In genomic region chr5:138033916-138034315, GRCh38 we compare ENCODE assay signal across 8 cellular contexts. TPM values are rescaled to one million over a fixed set of nuclear protein-coding genes. Genes with fewer than 3 reads are reported as not detected.
DNase-seq lines count a peak whose midpoint lies in the region; ATAC-seq and TF ChIP-seq lines count a peak whose summit lies in the region.

No MANE protein-coding gene starts in this region.

- H3K9ac ChIP-seq in Karpas-422 (ENCODE audit: low read length) (peak overlapping the region; percentile 98), neural cell (ENCODE audit: low read length) (peak overlapping the region; percentile 100)

- H3K27me3 ChIP-seq in BJ (ENCODE audit: control insufficient read depth, insufficient read depth, low read length) (no peaks in the 10 kb centered on the region), Karpas-422 (ENCODE audit: low read length) (no peaks in the 10 kb centered on the region), neural cell (ENCODE audit: insufficient read depth, low read depth, low read length) (no peaks in the 10 kb centered on the region)

- H3K4me3 ChIP-seq in BJ (ENCODE audit: low read depth, low read length) (no peak overlapping the region), Karpas-422 (ENCODE audit: low read length) (peak overlapping the region; percentile 90), choroid plexus epithelial cell (ENCODE audit: low read depth, low read length) (no peak overlapping the region), neural cell (ENCODE audit: low read length) (peak overlapping the region; percentile 93)

- no peak for TF ChIP-seq EP300 in neural cell (conservative IDR thresholded peaks at IDR 0.05; ENCODE audit: poor library complexity, severe bottlenecking)

- TF ChIP-seq CTCF in BJ (IDR thresholded peaks at IDR 0.05; ENCODE audit: insufficient read depth, low read depth, low read length) (no peak), choroid plexus epithelial cell (conservative IDR thresholded peaks at IDR 0.05; ENCODE audit: low read depth, low read length) (no peak), neural cell (IDR thresholded peaks at IDR 0.05; ENCODE audit: poor library complexity, severe bottlenecking) (no peak)

- H3K79me2 ChIP-seq in Karpas-422 (ENCODE audit: low read length), result peaks cover 37% of the 10 kb centered on the region
- H3K79me2 ChIP-seq in neural cell (replicated peaks; ENCODE audit: insufficient read depth, low read length), result peaks cover 34% of the 10 kb centered on the region

- DNase-seq in BJ (ENCODE audit: low read depth), result peak; percentile 55
- DNase-seq in Karpas-422, result no peak
- DNase-seq in choroid plexus epithelial cell (ENCODE audit: low read depth), result peak; percentile 47
- no peak for DNase-seq in T1000 (lab: John Stamatoyannopoulos, UW)
- DNase-seq in KG1 (lab: John Stamatoyannopoulos, UW), result no peak
- DNase-seq in midbrain (lab: John Stamatoyannopoulos, UW), result no peak

- H3K4me1 ChIP-seq in Karpas-422 (ENCODE audit: low read length), result peaks cover 68% of the 10 kb centered on the region

- H3K27ac ChIP-seq in Karpas-422 (ENCODE audit: low read length) (no peak overlapping the region), neural cell (ENCODE audit: low read length) (peak overlapping the region; percentile 100)

- POLR2A ChIA-PET in BJ (lab: Charles Lee), result no interaction called here

- H3K9me3 ChIP-seq in Karpas-422 (ENCODE audit: low read length) (no peaks in the 10 kb centered on the region), neural cell (ENCODE audit: low read length) (no peaks in the 10 kb centered on the region)

- CTCF ChIA-PET in BJ (lab: Yijun Ruan, JAX), result interaction anchor here (1.7 to 11.0 kb wide), 3 partner anchors 31 to 100 kb away, joined by 8 to 188 read pairs (median 26); no protein-coding TSS in a partner anchor

- no peak overlapping the region for H2AFZ ChIP-seq in Karpas-422 (ENCODE audit: low read length)
- peak overlapping the region; percentile 86 for H2AFZ ChIP-seq in neural cell (ENCODE audit: low read depth, low read length)

- no peak for ATAC-seq in HG02571 (IDR thresholded peaks at IDR 0.05; ENCODE audit: unreplicated experiment)

- TF ChIP-seq RAD21 in neural cell (conservative IDR thresholded peaks at IDR 0.05), result no peak

- H3K4me2 ChIP-seq in Karpas-422 (ENCODE audit: low read depth, low read length, poor library complexity, severe bottlenecking) (peak overlapping the region; percentile 80), neural cell (ENCODE audit: low read length) (peak overlapping the region; percentile 54)

- H3K9me2 ChIP-seq in Karpas-422 (replicated peaks; ENCODE audit: insufficient read depth, low read length) (no peaks in the 10 kb centered on the region), neural cell (ENCODE audit: insufficient read depth, low read length) (no peaks in the 10 kb centered on the region)

- no peaks in the 10 kb centered on the region for H3F3A ChIP-seq in neural cell (ENCODE audit: insufficient read depth, low read length, poor library complexity, severe bottlenecking)

- H4K20me1 ChIP-seq in Karpas-422 (ENCODE audit: insufficient read depth, low read depth, low read length) (peaks cover 32% of the 10 kb centered on the region), neural cell (ENCODE audit: insufficient read depth) (no peaks in the 10 kb centered on the region)

- H3K36me3 ChIP-seq in BJ (ENCODE audit: control insufficient read depth, insufficient read depth, low read length) (no peaks in the 10 kb centered on the region), Karpas-422 (ENCODE audit: insufficient read depth, low read length) (no peaks in the 10 kb centered on the region), neural cell (ENCODE audit: insufficient read depth, low read length) (no peaks in the 10 kb centered on the region)

TF ChIP-seq in neural cell, 6 proteins besides CTCF, POLR2A, EP300 and RAD21:
- no peak for TF ChIP-seq MXI1 (conservative IDR thresholded peaks at IDR 0.05; ENCODE audit: poor library complexity, severe bottlenecking)
- no peak for TF ChIP-seq REST (IDR thresholded peaks at IDR 0.05; ENCODE audit: borderline replicate concordance)
- TF ChIP-seq POLR2AphosphoS5 (IDR thresholded peaks at IDR 0.05), result no peak

RNA-seq across cellular contexts. Expression of gene FAM13B, which starts 1.0 kb away (rescaled TPM):
- 12.6 and 22.3 TPM in 2 replicates for polyA plus RNA-seq in BJ (2011; rRNA removed)
- polyA minus RNA-seq in BJ (2011; rRNA and poly(A)+ RNA removed), result 9.4 and 13.1 TPM in 2 replicates
- total RNA-seq in Karpas-422 (2014; rRNA removed; shearing (Covaris generic); ENCODE audit: low replicate concordance), result 16.9 and 23.2 TPM in 2 replicates
- 51.9 and 61.6 TPM in 2 replicates for polyA plus RNA-seq in neural cell
- polyA minus RNA-seq in neural cell, result 93.7 and 110 TPM in 2 replicates

RNA-seq across cellular contexts. Expression of gene WNT8A, which starts 49.9 kb away (rescaled TPM):
- polyA plus RNA-seq in BJ (2011; rRNA removed), result not detected in 2 replicates
- not detected in 2 replicates for polyA minus RNA-seq in BJ (2011; rRNA and poly(A)+ RNA removed)
- not detected in 2 replicates for total RNA-seq in Karpas-422 (2014; rRNA removed; shearing (Covaris generic); ENCODE audit: low replicate concordance)
- 0.26 and 0.60 TPM in 2 replicates for polyA plus RNA-seq in neural cell
- polyA minus RNA-seq in neural cell, result 0.49 TPM in 1 of 2 replicates, not detected in the other

Comparison
In these comparisons a context has a peak if more than half of its experiments do, and no peak if none do; other contexts are left out.
1. DNase-seq: peak in BJ (single experiment) and choroid plexus epithelial cell (single experiment); none in Karpas-422 (single experiment), T1000 (single experiment), KG1 (single experiment) and midbrain (single experiment).
2. H3K4me3 ChIP-seq: peak in Karpas-422 (single experiment) and neural cell (single experiment); none in BJ (single experiment) and choroid plexus epithelial cell (single experiment).